12 cellular contexts compared by ENCODE assay signal in genomic region chr22:35894464-35894878, GRCh38.
DNase-seq lines count a peak whose midpoint lies in the region; ATAC-seq, FAIRE-seq and TF ChIP-seq lines count a peak whose summit lies in the region.
"Had no signal": no experiment of that assay in that cellular context is flagged by ENCODE, and none has a peak within 500 bp of the region (broad histone marks: within the 10 kb centered on the region; RNA-seq: fewer than 3 reads in every experiment).

No MANE protein-coding gene starts in this region.

- no peak overlapping the region for H4K12ac ChIP-seq in trophoblast cell (ENCODE audit: low read depth, low read length)

- no peaks in the 10 kb centered on the region for H3K27me3 ChIP-seq in A673 (replicated peaks; ENCODE audit: insufficient read depth, low read depth, low read length, poor library complexity)
- H3K27me3 ChIP-seq in astrocyte (ENCODE audit: insufficient read depth, low read length) = no peaks in the 10 kb centered on the region
- no peaks in the 10 kb centered on the region for H3K27me3 ChIP-seq in heart left ventricle
- no peaks in the 10 kb centered on the region for H3K27me3 ChIP-seq in trophoblast cell (ENCODE audit: insufficient read depth, low read length)

- H3K27ac Mint-ChIP-seq in astrocyte (ENCODE audit: unreplicated experiment) (no peak overlapping the region), CD14-positive monocyte (no peak overlapping the region)
- H3K27ac Mint-ChIP-seq: dendritic cell treated with granulocyte-macrophage colony-stimulating factor and Interleukin-4, amounts not matched to agents 40 ng/mL and 50 ng/mL, for 4 days; T-helper 1 cell treated with Interleukin-12 subunit alpha and Interleukin-12 subunit beta and Interleukin-4 antibody, amounts not matched to agents 30 μg/mL and 1 μg/mL, for 36 hours had no signal

- H3K4ac ChIP-seq in trophoblast cell (ENCODE audit: low read depth, low read length) = peak overlapping the region; percentile 10

- peak overlapping the region; percentile 14 for H3K4me3 Mint-ChIP-seq in astrocyte (ENCODE audit: unreplicated experiment)
- no peak overlapping the region for H3K4me3 Mint-ChIP-seq in CD14-positive monocyte
- H3K4me3 Mint-ChIP-seq: dendritic cell treated with granulocyte-macrophage colony-stimulating factor and Interleukin-4, amounts not matched to agents 40 ng/mL and 50 ng/mL, for 4 days; T-helper 1 cell treated with Interleukin-12 subunit alpha and Interleukin-12 subunit beta and Interleukin-4 antibody, amounts not matched to agents 30 μg/mL and 1 μg/mL, for 36 hours had no signal

- DNase-seq in A673 (ENCODE audit: low spot score) (no peak), astrocyte (ENCODE audit: low read depth) (no peak), heart left ventricle (peak in 4 of 5 donors; percentile 51 to 70 (median 60)), trophoblast cell (no peak), CD14-positive monocyte (ENCODE audit: low spot score) (no peak), NCI-H510A treated with DMSO at 0.1 percent for 48 hours (lab: John Stamatoyannopoulos, UW) (no peak), NOMO-1 treated with dmso at 0.1 percent for 144 hours (lab: John Stamatoyannopoulos, UW; ENCODE audit: unreplicated experiment) (no peak)
- DNase-seq: AML-193, Kasumi-1 had no signal

- peaks cover 54% of the 10 kb centered on the region for H3K4me1 ChIP-seq in A673 (ENCODE audit: insufficient read depth, low read length, poor library complexity, severe bottlenecking)
- peaks cover 17% of the 10 kb centered on the region for H3K4me1 ChIP-seq in astrocyte (ENCODE audit: insufficient read depth, low read length)
- peaks cover 3 to 70% (median 34%) of the 10 kb centered on the region in 12 donors for H3K4me1 ChIP-seq in heart left ventricle
- H3K4me1 ChIP-seq in trophoblast cell (ENCODE audit: control insufficient read depth in 1 of 2, insufficient read depth in 2 of 2, low read length in 2 of 2) = peaks cover 7 to 16% of the 10 kb centered on the region in 2 experiments

- H3K9me3 ChIP-seq in A673 (ENCODE audit: low read depth, low read length, poor library complexity, severe bottlenecking) (no peaks in the 10 kb centered on the region), astrocyte (ENCODE audit: insufficient read depth, low read depth, low read length) (no peaks in the 10 kb centered on the region), heart left ventricle (no peaks in the 10 kb centered on the region), trophoblast cell (ENCODE audit: insufficient read depth, low read depth, low read length) (no peaks in the 10 kb centered on the region)

- H3K4me1 Mint-ChIP-seq in astrocyte (ENCODE audit: low read depth, unreplicated experiment) = peaks cover 47% of the 10 kb centered on the region
- H3K4me1 Mint-ChIP-seq in CD14-positive monocyte = peaks cover 19% of the 10 kb centered on the region

- no peak overlapping the region for H2BK5ac ChIP-seq in trophoblast cell (ENCODE audit: low read depth, low read length, poor library complexity)

- CTCF ChIA-PET in A673 (lab: Charles Lee) = no interaction called here

- H3K4me2 ChIP-seq in astrocyte (ENCODE audit: low read length) (peak overlapping the region; percentile 12), trophoblast cell (ENCODE audit: low read length) (no peak overlapping the region)

- H3K18ac ChIP-seq in trophoblast cell (ENCODE audit: low read length) = no peak overlapping the region

- no peaks in the 10 kb centered on the region for H3K27me3 Mint-ChIP-seq in astrocyte (ENCODE audit: low read depth, unreplicated experiment)
- H3K27me3 Mint-ChIP-seq in CD14-positive monocyte (ENCODE audit: low read depth in 3 of 3) = peaks cover 2 to 4% (median 2%) of the 10 kb centered on the region in 3 donors

- H3K36me3 ChIP-seq in A673 (ENCODE audit: insufficient read depth, low read length, poor library complexity, severe bottlenecking) (no peaks in the 10 kb centered on the region), astrocyte (ENCODE audit: insufficient read depth, low read length) (no peaks in the 10 kb centered on the region), heart left ventricle (no peaks in the 10 kb centered on the region), trophoblast cell (ENCODE audit: control insufficient read depth in 1 of 2, insufficient read depth in 2 of 2, low read length in 2 of 2) (peaks cover 2% of the 10 kb centered on the region in 2 experiments)

- no peak overlapping the region for H2BK12ac ChIP-seq in trophoblast cell (ENCODE audit: low read length)

- H3K27ac ChIP-seq in A673 (ENCODE audit: low read depth, low read length, poor library complexity, severe bottlenecking) (peak overlapping the region; percentile 65), astrocyte (ENCODE audit: low read depth, low read length) (no peak overlapping the region), heart left ventricle (peak overlapping the region; percentile 76 to 95 (median 86)), trophoblast cell (ENCODE audit: low read depth, low read length) (no peak overlapping the region)

- H3K4me3 ChIP-seq in A673 (ENCODE audit: low read depth, low read length, poor library complexity, severe bottlenecking) (no peak overlapping the region), astrocyte (ENCODE audit: insufficient read depth, low read depth, low read length) (no peak overlapping the region), heart left ventricle (peak overlapping the region; percentile 16 to 57 (median 48)), trophoblast cell (ENCODE audit: low read depth, low read length) (no peak overlapping the region)

- H3K14ac ChIP-seq in trophoblast cell (ENCODE audit: low read length) = no peak overlapping the region

- no peak overlapping the region for H3K9ac ChIP-seq in astrocyte (ENCODE audit: low read length)
- no peak overlapping the region for H3K9ac ChIP-seq in trophoblast cell (ENCODE audit: low read length)

- POLR2A ChIA-PET in A673 (lab: Charles Lee; ENCODE audit: low non-redundant PET) = interaction anchor here (0.5 kb wide), 1 partner anchor 134 kb away, joined by 5 read pairs; the partner anchor contains the start of gene RBFOX2

- H2BK120ac ChIP-seq in trophoblast cell (ENCODE audit: insufficient read depth, low read length, poor library complexity) = no peak overlapping the region

- TF ChIP-seq CTCF in A673 (conservative IDR thresholded peaks at IDR 0.05; ENCODE audit: low read depth, low read length) (no peak), astrocyte (IDR thresholded peaks at IDR 0.05; ENCODE audit: insufficient read depth, low read depth, low read length) (no peak), heart left ventricle (IDR thresholded peaks at IDR 0.05) (peak in 3 of 12 donors; percentile 9 to 37 (median 23)), CD14-positive monocyte (IDR thresholded peaks at IDR 0.05) (no peak)

- no peak overlapping the region for H2AK5ac ChIP-seq in trophoblast cell (ENCODE audit: low read length)

- intact Hi-C loops in A673 (cut with micrococcal nuclease; ENCODE audit: unreplicated experiment) (no loop called here), heart left ventricle (cut with DNase I) (loop anchor here in 5 of 10 donors (2.0 to 10.0 kb wide), 3 partner anchors 20 to 52 kb away; no protein-coding TSS in a partner anchor), CD14-positive monocyte (cut with micrococcal nuclease) (no loop called here)

- H4K91ac ChIP-seq in trophoblast cell (ENCODE audit: low read depth, low read length) = no peak overlapping the region

- H3K79me2 ChIP-seq in astrocyte (ENCODE audit: insufficient read depth, low read length) (peaks cover 82% of the 10 kb centered on the region), trophoblast cell (ENCODE audit: control insufficient read depth, insufficient read depth, low read length, poor library complexity) (no peaks in the 10 kb centered on the region)

- no peak for TF ChIP-seq POLR2A in heart left ventricle (IDR thresholded peaks at IDR 0.05)

- no peak for FAIRE-seq in astrocyte (lab: Jason Lieb, UNC)

- no peak overlapping the region for H3K23ac ChIP-seq in trophoblast cell (ENCODE audit: low read length)

- 27 to 52% (median 39%) methylated on average over 7 of the region's 7 CpGs for WGBS in heart left ventricle, 4 donors
- no CpG with 5 or more reads among the region's 7 CpGs for WGBS in trophoblast cell (ENCODE audit: extremely low coverage, insufficient coverage, insufficient read length)

- H3K36me3 Mint-ChIP-seq in astrocyte (ENCODE audit: low read depth, unreplicated experiment) = peaks cover 8% of the 10 kb centered on the region
- no peaks in the 10 kb centered on the region for H3K36me3 Mint-ChIP-seq in CD14-positive monocyte

- H2AFZ ChIP-seq in astrocyte (ENCODE audit: low read depth, low read length) = no peak overlapping the region
- no peak overlapping the region for H2AFZ ChIP-seq in trophoblast cell (ENCODE audit: insufficient read depth, low read length, poor library complexity)

- ATAC-seq in heart left ventricle (peak; percentile 90 to 93 (median 90)), HG03045 (IDR thresholded peaks at IDR 0.05; ENCODE audit: unreplicated experiment) (no peak)

- H4K20me1 ChIP-seq in astrocyte (ENCODE audit: insufficient read depth, low read length) = peaks cover 56% of the 10 kb centered on the region

- no peak overlapping the region for H4K8ac ChIP-seq in trophoblast cell (ENCODE audit: low read depth, low read length)

- H3K9me3 Mint-ChIP-seq in astrocyte (ENCODE audit: unreplicated experiment) (no peaks in the 10 kb centered on the region), CD14-positive monocyte (no peaks in the 10 kb centered on the region)
- H3K9me3 Mint-ChIP-seq: dendritic cell treated with granulocyte-macrophage colony-stimulating factor and Interleukin-4, amounts not matched to agents 40 ng/mL and 50 ng/mL, for 4 days; T-helper 1 cell treated with Interleukin-12 subunit alpha and Interleukin-12 subunit beta and Interleukin-4 antibody, amounts not matched to agents 30 μg/mL and 1 μg/mL, for 36 hours had no signal

- no peaks in the 10 kb centered on the region for H3K79me1 ChIP-seq in trophoblast cell (ENCODE audit: low read length)

- no TSS peak for BruUV-seq in A673 (replicated peaks; lab: Mats Ljungman, UMichigan)

Comparison
In these comparisons a context has a peak if more than half of its experiments do, and no peak if none do; other contexts are left out.
1. DNase-seq: peak in heart left ventricle (4 of 5); none in A673 (single experiment), astrocyte (single experiment), trophoblast cell (0 of 2), CD14-positive monocyte (single experiment), NCI-H510A treated with DMSO at 0.1 percent for 48 hours (single experiment) and NOMO-1 treated with dmso at 0.1 percent for 144 hours (single experiment).
2. H3K27ac ChIP-seq: peak in A673 (single experiment) and heart left ventricle (12 of 12); none in astrocyte (single experiment) and trophoblast cell (single experiment).
3. H3K4me3 ChIP-seq: peak in heart left ventricle (12 of 12); none in A673 (single experiment), astrocyte (single experiment) and trophoblast cell (single experiment).